ENCODE assay signal across 23 cellular contexts in genomic region chr2:136204959-136205358, GRCh38.
"Had no signal": no experiment of that assay in that cellular context is flagged by ENCODE, and none has a peak within 500 bp of the region (broad histone marks: within the 10 kb centered on the region; RNA-seq: fewer than 3 reads in every experiment).

No MANE protein-coding gene starts in this region.

- H3K36me3 Mint-ChIP-seq: natural killer cell had no signal

- H3K9me3 Mint-ChIP-seq: natural killer cell had no signal

- H3K4me1 Mint-ChIP-seq: natural killer cell, WTC11 had no signal

- DNase-seq: activated CD4-positive, alpha-beta T cell treated with anti-CD3 and anti-CD28 coated beads for 48 hours; activated CD8-positive, alpha-beta T cell treated with anti-CD3 and anti-CD28 coated beads for 36 hours; activated effector memory CD4-positive, alpha-beta T cell treated with Interleukin-2 at 50 U/mL for 16 hours; activated T-cell treated with anti-CD3 and anti-CD28 coated beads, Interleukin-2, amount 50 U/mL, for 4 hours; caudate nucleus; effector CD4-positive, alpha-beta T cell; foreskin fibroblast; hippocampal formation; mesenchymal stem cell; natural killer cell; nucleus accumbens; right cardiac atrium; stimulated activated CD4-positive, alpha-beta T cell treated with anti-CD3 and anti-CD28 coated beads, Interleukin-4, amount 100 ng/mL, for 4 hours; stimulated activated CD8-positive, alpha-beta memory T cell treated with anti-CD3 and anti-CD28 coated beads, Interleukin-4, amount 100 ng/mL, for 48 hours; stomach; testis had no signal

- H3K27me3 ChIP-seq: stomach, testis had no signal

- H3K4me3 Mint-ChIP-seq: activated CD8-positive, alpha-beta T cell treated with anti-CD3 and anti-CD28 coated beads for 36 hours; activated T-cell treated with anti-CD3 and anti-CD28 coated beads, Interleukin-2, amount 50 U/mL, for 4 hours; natural killer cell; T-helper 1 cell treated with Interleukin-12 subunit alpha and Interleukin-12 subunit beta and Interleukin-4 antibody, amounts not matched to agents 30 μg/mL and 1 μg/mL, for 36 hours; WTC11 had no signal

- H3K27ac Mint-ChIP-seq: activated CD8-positive, alpha-beta T cell treated with anti-CD3 and anti-CD28 coated beads for 36 hours; activated naive CD4-positive, alpha-beta T cell treated with anti-CD3 and anti-CD28 coated beads, Interleukin-2, amount 50 U/mL, for 72 hours; natural killer cell; T-helper 1 cell treated with Interleukin-12 subunit alpha and Interleukin-12 subunit beta and Interleukin-4 antibody, amounts not matched to agents 30 μg/mL and 1 μg/mL, for 36 hours; WTC11 had no signal

- FAIRE-seq: colon, endothelial cell of umbilical vein, keratinocyte had no signal

- ATAC-seq: activated CD8-positive, alpha-beta T cell treated with anti-CD3 and anti-CD28 coated beads for 36 hours; activated naive CD4-positive, alpha-beta T cell treated with anti-CD3 and anti-CD28 coated beads, Interleukin-2, amount 50 U/mL, for 72 hours; activated T-cell treated with anti-CD3 and anti-CD28 coated beads, Interleukin-2, amount 50 U/mL, for 4 hours; natural killer cell; WTC11 had no signal

- H3K27me3 Mint-ChIP-seq: activated CD8-positive, alpha-beta T cell treated with anti-CD3 and anti-CD28 coated beads for 36 hours had no signal

- H3K4me3 ChIP-seq: smooth muscle cell, stomach, testis had no signal

- H3K36me3 ChIP-seq: stomach had no signal

- H3K9me3 ChIP-seq: testis had no signal

- H3K27ac ChIP-seq: stomach, testis had no signal
